Comparison of ENCODE assay signal across 10 cellular contexts in genomic region chr18:47595816-47596501, GRCh38.
DNase-seq lines count a peak whose midpoint lies in the region; ATAC-seq, FAIRE-seq and TF ChIP-seq lines count a peak whose summit lies in the region.
"Had no signal": no experiment of that assay in that cellular context is flagged by ENCODE, and none has a peak within 500 bp of the region (broad histone marks: within the 10 kb centered on the region; RNA-seq: fewer than 3 reads in every experiment).

No MANE protein-coding gene starts in this region.

- H3K4me3 Mint-ChIP-seq in glutamatergic neuron (ENCODE audit: unreplicated experiment): no peak overlapping the region
- H3K4me3 Mint-ChIP-seq in natural killer cell: no peak overlapping the region

- peaks cover 77% of the 10 kb centered on the region for H3K27me3 ChIP-seq in A673 (replicated peaks; ENCODE audit: insufficient read depth, low read depth, low read length, poor library complexity)
- H3K27me3 ChIP-seq in OCI-LY3 (ENCODE audit: low read depth, low read length): peaks cover 35% of the 10 kb centered on the region
- no peaks in the 10 kb centered on the region for H3K27me3 ChIP-seq in vagina

- H3K27me3 Mint-ChIP-seq in glutamatergic neuron (ENCODE audit: unreplicated experiment): peaks cover 5% of the 10 kb centered on the region
- H3K27me3 Mint-ChIP-seq in natural killer cell (ENCODE audit: low read depth in 2 of 2): peaks cover 18 to 29% of the 10 kb centered on the region in 2 donors

- H3K4me1 ChIP-seq in A673 (ENCODE audit: insufficient read depth, low read length, poor library complexity, severe bottlenecking) (no peaks in the 10 kb centered on the region), OCI-LY3 (ENCODE audit: low read length) (no peaks in the 10 kb centered on the region), vagina (no peaks in the 10 kb centered on the region)

- no TSS peak for BruUV-seq in A673 (replicated peaks; lab: Mats Ljungman, UMichigan)

- DNase-seq in A673 (ENCODE audit: low spot score): peak; percentile 31
- DNase-seq in GM12891 (ENCODE audit: insufficient read length, low spot score): peak; percentile 45
- DNase-seq in glutamatergic neuron: peak; percentile 46
- no peak for DNase-seq in natural killer cell
- no peak for DNase-seq in vagina (ENCODE audit: extremely low spot score in 2 of 2)
- DNase-seq in A172 (ENCODE audit: low spot score): no peak
- DNase-seq in urothelium cell line (ENCODE audit: low spot score): no peak

- H3K27ac Mint-ChIP-seq in glutamatergic neuron (ENCODE audit: unreplicated experiment): no peak overlapping the region
- no peak overlapping the region for H3K27ac Mint-ChIP-seq in natural killer cell

- H3K4me1 Mint-ChIP-seq in glutamatergic neuron (ENCODE audit: low read depth, unreplicated experiment): peaks cover 10% of the 10 kb centered on the region
- peaks cover 5 to 11% of the 10 kb centered on the region in 2 donors for H3K4me1 Mint-ChIP-seq in natural killer cell

- no peaks in the 10 kb centered on the region for H4K20me1 ChIP-seq in OCI-LY3 (ENCODE audit: insufficient read depth, low read length)

- H3K4me2 ChIP-seq in OCI-LY3 (ENCODE audit: low read length): no peak overlapping the region

- intact Hi-C loops in A673 (cut with micrococcal nuclease; ENCODE audit: unreplicated experiment) (loop anchor here (2.0 kb wide), 1 partner anchor 153 kb away; no protein-coding TSS in a partner anchor), natural killer cell (cut with micrococcal nuclease) (no loop called here), vagina (cut with DNase I) (no loop called here)

- no peak overlapping the region for H3K27ac ChIP-seq in A673 (ENCODE audit: low read depth, low read length, poor library complexity, severe bottlenecking)
- H3K27ac ChIP-seq in OCI-LY3 (ENCODE audit: low read length): no peak overlapping the region
- no peak overlapping the region for H3K27ac ChIP-seq in vagina
- H3K27ac ChIP-seq: skin epidermis had no signal

- peak; percentile 62 for TF ChIP-seq CTCF in A673 (conservative IDR thresholded peaks at IDR 0.05; ENCODE audit: low read depth, low read length)
- peak; percentile 99 for TF ChIP-seq CTCF in OCI-LY3 (IDR thresholded peaks at IDR 0.05; ENCODE audit: low read depth, low read length)
- TF ChIP-seq CTCF in glutamatergic neuron (IDR thresholded peaks at IDR 0.05; ENCODE audit: partially characterized antibody, unreplicated experiment): peak; percentile 66
- no peak for TF ChIP-seq CTCF in natural killer cell (IDR thresholded peaks at IDR 0.05)
- TF ChIP-seq CTCF in vagina (IDR thresholded peaks at IDR 0.05): no peak

- H3K4me3 ChIP-seq in A673 (ENCODE audit: low read depth, low read length, poor library complexity, severe bottlenecking) (no peak overlapping the region), OCI-LY3 (ENCODE audit: low read length) (no peak overlapping the region), vagina (no peak overlapping the region)
- H3K4me3 ChIP-seq: skin epidermis had no signal

- H3K9ac ChIP-seq in OCI-LY3 (ENCODE audit: low read length): no peak overlapping the region

- TF ChIP-seq POLR2A in GM12891 (IDR thresholded peaks at IDR 0.05; ENCODE audit: low read depth, low read length): no peak
- no peak for TF ChIP-seq POLR2A in vagina (IDR thresholded peaks at IDR 0.05)

- H3K9me3 ChIP-seq in A673 (ENCODE audit: low read depth, low read length, poor library complexity, severe bottlenecking) (no peaks in the 10 kb centered on the region), OCI-LY3 (ENCODE audit: insufficient read depth, low read length) (no peaks in the 10 kb centered on the region), vagina (no peaks in the 10 kb centered on the region)

- no peaks in the 10 kb centered on the region for H3K36me3 ChIP-seq in A673 (ENCODE audit: insufficient read depth, low read length, poor library complexity, severe bottlenecking)
- H3K36me3 ChIP-seq in OCI-LY3 (replicated peaks; ENCODE audit: low read depth, low read length): no peaks in the 10 kb centered on the region
- H3K36me3 ChIP-seq in vagina: no peaks in the 10 kb centered on the region

- POLR2A ChIA-PET in A673 (lab: Charles Lee; ENCODE audit: low non-redundant PET): no interaction called here

- peaks cover 4% of the 10 kb centered on the region for H3K9me3 Mint-ChIP-seq in glutamatergic neuron (ENCODE audit: unreplicated experiment)
- H3K9me3 Mint-ChIP-seq in natural killer cell: peaks cover 4 to 5% of the 10 kb centered on the region in 2 donors

- no peak for ATAC-seq in natural killer cell

- H3K36me3 Mint-ChIP-seq in glutamatergic neuron (ENCODE audit: unreplicated experiment): peaks cover 4% of the 10 kb centered on the region
- H3K36me3 Mint-ChIP-seq in natural killer cell: no peaks in the 10 kb centered on the region

- H3K79me2 ChIP-seq in OCI-LY3 (ENCODE audit: low read length): no peaks in the 10 kb centered on the region

- FAIRE-seq in GM12891 (lab: Jason Lieb, UNC) (peak; percentile 66), urothelium cell line (lab: Jason Lieb, UNC) (no peak)
- FAIRE-seq: colon had no signal

- CTCF ChIA-PET in A673 (lab: Charles Lee): no interaction called here

- no peak overlapping the region for H2AFZ ChIP-seq in OCI-LY3 (ENCODE audit: low read depth, low read length)

TF ChIP-seq in GM12891, 5 proteins besides CTCF, POLR2A, EP300 and RAD21:
- TF ChIP-seq SPI1 (IDR thresholded peaks at IDR 0.05; ENCODE audit: low read depth, low read length): no peak
- no peak for TF ChIP-seq PAX5 (IDR thresholded peaks at IDR 0.05; ENCODE audit: insufficient read depth, low read length, severe bottlenecking)
- TF ChIP-seq POLR2AphosphoS5 (IDR thresholded peaks at IDR 0.05; ENCODE audit: low read depth, low read length): no peak
- TF ChIP-seq TAF1 (IDR thresholded peaks at IDR 0.05; ENCODE audit: low read depth, low read length): no peak
- no peak for TF ChIP-seq POU2F2 (IDR thresholded peaks at IDR 0.05; ENCODE audit: low read depth, low read length)

Comparison
In these comparisons a context has a peak if more than half of its experiments do, and no peak if none do; other contexts are left out.
1. DNase-seq: peak in A673 (single experiment), GM12891 (single experiment) and glutamatergic neuron (single experiment); none in natural killer cell (single experiment), vagina (0 of 2), A172 (single experiment) and urothelium cell line (single experiment).
2. CTCF ChIP-seq: peak in A673 (single experiment), OCI-LY3 (single experiment) and glutamatergic neuron (single experiment); none in natural killer cell (single experiment) and vagina (0 of 3).